1 cellular context compared by ENCODE assay signal in the genomic region with DNA sequence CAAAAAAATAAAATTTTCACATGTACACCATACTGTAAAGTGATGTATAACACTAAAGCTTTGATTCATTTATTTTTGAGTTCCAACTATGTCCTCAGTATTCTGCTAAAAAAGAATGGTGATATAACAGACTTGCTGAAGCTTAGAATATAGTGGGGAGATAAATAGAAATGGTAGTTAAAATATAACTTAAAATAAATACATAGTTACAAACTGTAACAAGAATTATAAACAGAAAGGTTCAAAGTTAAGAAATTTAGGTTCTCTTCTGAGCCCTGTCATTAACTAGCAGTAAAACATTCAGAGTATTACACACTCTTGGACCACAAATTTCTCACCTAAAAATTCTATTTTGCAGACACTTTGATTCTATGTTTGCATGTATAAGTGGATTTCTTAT.
TF ChIP-seq lines count a peak whose summit lies in the region.

No MANE protein-coding gene starts in this region.

TF ChIP-seq in HepG2, 621 proteins besides CTCF, POLR2A, EP300 and RAD21 (continued from another document):
- TF ChIP-seq, protein P1, sequence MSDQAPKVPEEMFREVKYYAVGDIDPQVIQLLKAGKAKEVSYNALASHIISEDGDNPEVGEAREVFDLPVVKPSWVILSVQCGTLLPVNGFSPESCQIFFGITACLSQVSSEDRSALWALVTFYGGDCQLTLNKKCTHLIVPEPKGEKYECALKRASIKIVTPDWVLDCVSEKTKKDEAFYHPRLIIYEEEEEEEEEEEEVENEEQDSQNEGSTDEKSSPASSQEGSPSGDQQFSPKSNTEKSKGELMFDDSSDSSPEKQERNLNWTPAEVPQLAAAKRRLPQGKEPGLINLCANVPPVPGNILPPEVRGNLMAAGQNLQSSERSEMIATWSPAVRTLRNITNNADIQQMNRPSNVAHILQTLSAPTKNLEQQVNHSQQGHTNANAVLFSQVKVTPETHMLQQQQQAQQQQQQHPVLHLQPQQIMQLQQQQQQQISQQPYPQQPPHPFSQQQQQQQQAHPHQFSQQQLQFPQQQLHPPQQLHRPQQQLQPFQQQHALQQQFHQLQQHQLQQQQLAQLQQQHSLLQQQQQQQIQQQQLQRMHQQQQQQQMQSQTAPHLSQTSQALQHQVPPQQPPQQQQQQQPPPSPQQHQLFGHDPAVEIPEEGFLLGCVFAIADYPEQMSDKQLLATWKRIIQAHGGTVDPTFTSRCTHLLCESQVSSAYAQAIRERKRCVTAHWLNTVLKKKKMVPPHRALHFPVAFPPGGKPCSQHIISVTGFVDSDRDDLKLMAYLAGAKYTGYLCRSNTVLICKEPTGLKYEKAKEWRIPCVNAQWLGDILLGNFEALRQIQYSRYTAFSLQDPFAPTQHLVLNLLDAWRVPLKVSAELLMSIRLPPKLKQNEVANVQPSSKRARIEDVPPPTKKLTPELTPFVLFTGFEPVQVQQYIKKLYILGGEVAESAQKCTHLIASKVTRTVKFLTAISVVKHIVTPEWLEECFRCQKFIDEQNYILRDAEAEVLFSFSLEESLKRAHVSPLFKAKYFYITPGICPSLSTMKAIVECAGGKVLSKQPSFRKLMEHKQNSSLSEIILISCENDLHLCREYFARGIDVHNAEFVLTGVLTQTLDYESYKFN (CRISPR knock-in tag; conservative IDR thresholded peaks at IDR 0.05), result peak; percentile 90
- TF ChIP-seq ZNF510 (CRISPR knock-in tag; IDR thresholded peaks at IDR 0.05; ENCODE audit: low read depth), result no peak
- TF ChIP-seq, protein P2, sequence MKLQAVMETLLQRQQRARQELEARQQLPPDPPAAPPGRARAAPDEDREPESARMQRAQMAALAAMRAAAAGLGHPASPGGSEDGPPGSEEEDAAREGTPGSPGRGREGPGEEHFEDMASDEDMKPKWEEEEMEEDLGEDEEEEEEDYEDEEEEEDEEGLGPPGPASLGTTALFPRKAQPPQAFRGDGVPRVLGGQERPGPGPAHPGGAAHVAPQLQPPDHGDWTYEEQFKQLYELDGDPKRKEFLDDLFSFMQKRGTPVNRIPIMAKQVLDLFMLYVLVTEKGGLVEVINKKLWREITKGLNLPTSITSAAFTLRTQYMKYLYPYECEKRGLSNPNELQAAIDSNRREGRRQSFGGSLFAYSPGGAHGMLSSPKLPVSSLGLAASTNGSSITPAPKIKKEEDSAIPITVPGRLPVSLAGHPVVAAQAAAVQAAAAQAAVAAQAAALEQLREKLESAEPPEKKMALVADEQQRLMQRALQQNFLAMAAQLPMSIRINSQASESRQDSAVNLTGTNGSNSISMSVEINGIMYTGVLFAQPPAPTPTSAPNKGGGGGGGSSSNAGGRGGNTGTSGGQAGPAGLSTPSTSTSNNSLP (IDR thresholded peaks at IDR 0.05; ENCODE audit: low read depth, low read length), result 0 out of 2 replicates have a peak, but pooled peaks have one; percentile 45
- TF ChIP-seq FOXA3 (CRISPR knock-in tag; IDR thresholded peaks at IDR 0.05), result peak; percentile 85
- peak; percentile 61; the same call in 1 of the 2 replicates for TF ChIP-seq ZNF205 (CRISPR knock-in tag; IDR thresholded peaks at IDR 0.05)
- no peak for TF ChIP-seq MBNL3 (CRISPR knock-in tag; conservative IDR thresholded peaks at IDR 0.05)
- no peak for TF ChIP-seq ZFP90 (CRISPR knock-in tag; IDR thresholded peaks at IDR 0.05; ENCODE audit: borderline replicate concordance)
- TF ChIP-seq, protein P3, sequence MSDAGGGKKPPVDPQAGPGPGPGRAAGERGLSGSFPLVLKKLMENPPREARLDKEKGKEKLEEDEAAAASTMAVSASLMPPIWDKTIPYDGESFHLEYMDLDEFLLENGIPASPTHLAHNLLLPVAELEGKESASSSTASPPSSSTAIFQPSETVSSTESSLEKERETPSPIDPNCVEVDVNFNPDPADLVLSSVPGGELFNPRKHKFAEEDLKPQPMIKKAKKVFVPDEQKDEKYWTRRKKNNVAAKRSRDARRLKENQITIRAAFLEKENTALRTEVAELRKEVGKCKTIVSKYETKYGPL (CRISPR knock-in tag; IDR thresholded peaks at IDR 0.05), result peak; percentile 54; the same call in 1 of the 2 replicates
- no peak for TF ChIP-seq SNAPC2 (CRISPR knock-in tag; IDR thresholded peaks at IDR 0.05)
- no peak for TF ChIP-seq REXO4 (CRISPR knock-in tag; IDR thresholded peaks at IDR 0.05; ENCODE audit: borderline replicate concordance)
- peak; percentile 83 for TF ChIP-seq KDM6A (CRISPR knock-in tag; IDR thresholded peaks at IDR 0.05; ENCODE audit: low read depth)
- 0 out of 2 replicates have a peak, but pooled peaks have one; percentile 22 for TF ChIP-seq SAP130 (CRISPR knock-in tag; IDR thresholded peaks at IDR 0.05; ENCODE audit: low read depth)
- no peak for TF ChIP-seq KAT8 (CRISPR knock-in tag; IDR thresholded peaks at IDR 0.05)
- no peak for TF ChIP-seq ZNF75D (CRISPR knock-in tag; IDR thresholded peaks at IDR 0.05; ENCODE audit: borderline replicate concordance)
- TF ChIP-seq, protein P4, sequence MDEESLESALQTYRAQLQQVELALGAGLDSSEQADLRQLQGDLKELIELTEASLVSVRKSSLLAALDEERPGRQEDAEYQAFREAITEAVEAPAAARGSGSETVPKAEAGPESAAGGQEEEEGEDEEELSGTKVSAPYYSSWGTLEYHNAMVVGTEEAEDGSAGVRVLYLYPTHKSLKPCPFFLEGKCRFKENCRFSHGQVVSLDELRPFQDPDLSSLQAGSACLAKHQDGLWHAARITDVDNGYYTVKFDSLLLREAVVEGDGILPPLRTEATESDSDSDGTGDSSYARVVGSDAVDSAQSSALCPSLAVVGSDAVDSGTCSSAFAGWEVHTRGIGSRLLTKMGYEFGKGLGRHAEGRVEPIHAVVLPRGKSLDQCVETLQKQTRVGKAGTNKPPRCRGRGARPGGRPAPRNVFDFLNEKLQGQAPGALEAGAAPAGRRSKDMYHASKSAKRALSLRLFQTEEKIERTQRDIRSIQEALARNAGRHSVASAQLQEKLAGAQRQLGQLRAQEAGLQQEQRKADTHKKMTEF (CRISPR knock-in tag; IDR thresholded peaks at IDR 0.05), result no peak
- TF ChIP-seq SOX5 (CRISPR knock-in tag; IDR thresholded peaks at IDR 0.05; ENCODE audit: borderline replicate concordance), result peak; percentile 59; the same call in 1 of the 2 replicates
- no peak for TF ChIP-seq CEBPB (IDR thresholded peaks at IDR 0.05; ENCODE audit: borderline replicate concordance, low read depth, low read length)
- TF ChIP-seq HNRNPK (IDR thresholded peaks at IDR 0.05; ENCODE audit: low read depth, low read length, poor library complexity, severe bottlenecking), result no peak
